Comparison of ENCODE assay signal across 22 cellular contexts in genomic region chr5:83313431-83313830, GRCh38.
DNase-seq lines count a peak whose midpoint lies in the region; ATAC-seq, FAIRE-seq and TF ChIP-seq lines count a peak whose summit lies in the region.
"Had no signal": no experiment of that assay in that cellular context is flagged by ENCODE, and none has a peak within 500 bp of the region (broad histone marks: within the 10 kb centered on the region; RNA-seq: fewer than 3 reads in every experiment).

No MANE protein-coding gene starts in this region.

- no peak overlapping the region for H3K4me3 Mint-ChIP-seq in mesothelial cell of epicardium
- H3K4me3 Mint-ChIP-seq: activated CD4-positive, alpha-beta T cell treated with anti-CD3 and anti-CD28 coated beads, Interleukin-2, amount 10 ng/mL, durations not matched to agents 7 days and 5 days; CD4-positive, alpha-beta T cell; central memory CD8-positive, alpha-beta T cell; effector memory CD8-positive, alpha-beta T cell; natural killer cell had no signal

- peak overlapping the region; percentile 52 for H3K27ac Mint-ChIP-seq in mesothelial cell of epicardium
- H3K27ac Mint-ChIP-seq: activated CD4-positive, alpha-beta T cell treated with anti-CD3 and anti-CD28 coated beads, Interleukin-2, amount 10 ng/mL, durations not matched to agents 7 days and 5 days; CD4-positive, alpha-beta T cell; effector memory CD8-positive, alpha-beta T cell; natural killer cell had no signal

- peak; percentile 60 for FAIRE-seq in H54 (lab: Jason Lieb, UNC)
- FAIRE-seq: A549, islet of Langerhans had no signal

- ATAC-seq in HG03039 (IDR thresholded peaks at IDR 0.05; ENCODE audit: unreplicated experiment): no peak
- ATAC-seq: A549; effector memory CD8-positive, alpha-beta T cell had no signal

- TF ChIP-seq CTCF in cardiac fibroblast (IDR thresholded peaks at IDR 0.05; ENCODE audit: low read depth, low read length) (no peak), mesothelial cell of epicardium (IDR thresholded peaks at IDR 0.05; ENCODE audit: unreplicated experiment) (no peak)

- H3K4me1 Mint-ChIP-seq in mesothelial cell of epicardium: peaks cover 15% of the 10 kb centered on the region
- H3K4me1 Mint-ChIP-seq: activated CD4-positive, alpha-beta T cell treated with anti-CD3 and anti-CD28 coated beads, Interleukin-2, amount 10 ng/mL, durations not matched to agents 7 days and 5 days; central memory CD8-positive, alpha-beta T cell; natural killer cell had no signal

- no peak overlapping the region for H3K4me3 ChIP-seq in cardiac fibroblast (replicated peaks in 1 of 2; ENCODE audit: low read depth in 2 of 2, low read length in 2 of 2)
- H3K4me3 ChIP-seq: A549, heart left ventricle, stomach had no signal

- H3K9me3 Mint-ChIP-seq in mesothelial cell of epicardium: peaks cover 15% of the 10 kb centered on the region

- DNase-seq in AG08395 (ENCODE audit: low spot score): peak; percentile 40
- no peak for DNase-seq in H54 (ENCODE audit: insufficient read length, low spot score)
- DNase-seq in cardiac fibroblast (ENCODE audit: low read depth in 2 of 2): peak; percentile 37 to 50
- no peak for DNase-seq in mesothelial cell of epicardium (ENCODE audit: low spot score in 2 of 2, unreplicated experiment in 2 of 2)
- no peak for DNase-seq in mesenteric fat pad (ENCODE audit: low spot score)
- no peak for DNase-seq in DMS53 treated with DMSO at 0.1 percent for 48 hours (lab: John Stamatoyannopoulos, UW; ENCODE audit: unreplicated experiment)
- DNase-seq in HPDE6-E6E7 (ENCODE audit: extremely low spot score): no peak
- DNase-seq: activated CD4-positive, alpha-beta T cell treated with anti-CD3 and anti-CD28 coated beads, Interleukin-2, amount 10 ng/mL, durations not matched to agents 7 days and 5 days; activated effector memory CD4-positive, alpha-beta T cell treated with Interleukin-2 at 50 U/mL for 16 hours; CD4-positive, alpha-beta T cell; DMS153; effector memory CD8-positive, alpha-beta T cell; heart left ventricle; natural killer cell; NCI-H1417 treated with DMSO at 0.1 percent for 48 hours; NCI-H748 treated with DMSO at 0.1 percent for 48 hours; stimulated activated CD4-positive, alpha-beta T cell treated with anti-CD3 and anti-CD28 coated beads, Interleukin-2, amount 100 ng/mL, for 48 hours; stomach had no signal

- no peak for TF ChIP-seq POLR2A in H54 (IDR thresholded peaks at IDR 0.05; ENCODE audit: low read depth, low read length)

- peaks cover 14% of the 10 kb centered on the region for H3K36me3 Mint-ChIP-seq in mesothelial cell of epicardium

- H3K27me3 Mint-ChIP-seq in mesothelial cell of epicardium (ENCODE audit: low read depth): no peaks in the 10 kb centered on the region
- H3K27me3 Mint-ChIP-seq: activated CD4-positive, alpha-beta T cell treated with anti-CD3 and anti-CD28 coated beads, Interleukin-2, amount 10 ng/mL, durations not matched to agents 7 days and 5 days; CD4-positive, alpha-beta T cell; central memory CD8-positive, alpha-beta T cell; effector memory CD8-positive, alpha-beta T cell had no signal

Comparison
In these comparisons a context has a peak if more than half of its experiments do, and no peak if none do; other contexts are left out.
1. DNase-seq: peak in AG08395 (single experiment) and cardiac fibroblast (2 of 2); none in H54 (single experiment), mesothelial cell of epicardium (0 of 2), mesenteric fat pad (single experiment), DMS53 treated with DMSO at 0.1 percent for 48 hours (single experiment) and HPDE6-E6E7 (single experiment).